Comparison of ENCODE assay signal across 13 cellular contexts in genomic region chr1:154351363-154352068, GRCh38. TPM values are rescaled to one million over a fixed set of nuclear protein-coding genes. Genes with fewer than 3 reads are reported as not detected.
DNase-seq lines count a peak whose midpoint lies in the region; ATAC-seq and TF ChIP-seq lines count a peak whose summit lies in the region.
"Had no signal": no experiment of that assay in that cellular context is flagged by ENCODE, and none has a peak within 500 bp of the region (broad histone marks: within the 10 kb centered on the region; RNA-seq: fewer than 3 reads in every experiment).

No MANE protein-coding gene starts in this region.

- H3K36me3 ChIP-seq in CD4-positive, alpha-beta memory T cell (ENCODE audit: insufficient read depth, low read length): peaks cover 29% of the 10 kb centered on the region
- H3K36me3 ChIP-seq in mucosa of descending colon (ENCODE audit: low read depth) (no peaks in the 10 kb centered on the region), brain microvascular endothelial cell (replicated peaks) (peaks cover 29% of the 10 kb centered on the region)

- no peaks in the 10 kb centered on the region for H3K27me3 ChIP-seq in CD4-positive, alpha-beta memory T cell (ENCODE audit: insufficient read depth, low read length)
- no peaks in the 10 kb centered on the region for H3K27me3 ChIP-seq in brain microvascular endothelial cell (replicated peaks)

- in situ Hi-C loops in brain microvascular endothelial cell (cut with HindIII; ENCODE audit: low pct_ligation_motif_present, low sequenced_read_pairs): no loop called here

- H3K27ac ChIP-seq in CD4-positive, alpha-beta memory T cell (ENCODE audit: low read depth, low read length): no peak overlapping the region
- no peak overlapping the region for H3K27ac ChIP-seq in brain microvascular endothelial cell

- H3K4me1 ChIP-seq in CD4-positive, alpha-beta memory T cell (ENCODE audit: insufficient read depth, low read length): peaks cover 66% of the 10 kb centered on the region
- H3K4me1 ChIP-seq in mucosa of descending colon (ENCODE audit: low read depth): peaks cover 15% of the 10 kb centered on the region

- no peaks in the 10 kb centered on the region for H3K9me3 ChIP-seq in CD4-positive, alpha-beta memory T cell (ENCODE audit: control insufficient read depth in 1 of 2, low read length in 2 of 2)
- H3K9me3 ChIP-seq in mucosa of descending colon: no peaks in the 10 kb centered on the region
- H3K9me3 ChIP-seq: left ventricle myocardium inferior had no signal

- intact Hi-C loops in CD4-positive, alpha-beta memory T cell (cut with micrococcal nuclease): loop anchor here (2.0 kb wide), 3 partner anchors 27 to 79 kb away; partner anchors contain the start of genes ATP8B2 and HAX1
- intact Hi-C loops in mucosa of descending colon (cut with DNase I, micrococcal nuclease): no loop called here

- H3K27me3 Mint-ChIP-seq in CD4-positive, alpha-beta memory T cell: no peaks in the 10 kb centered on the region
- H3K27me3 Mint-ChIP-seq in T-cell: no peaks in the 10 kb centered on the region
- H3K27me3 Mint-ChIP-seq in endothelial cell (ENCODE audit: unreplicated experiment): peaks cover 12% of the 10 kb centered on the region

- peaks cover 0 to 2% (median 0%) of the 10 kb centered on the region in 8 donors for H3K9me3 Mint-ChIP-seq in CD4-positive, alpha-beta memory T cell
- H3K9me3 Mint-ChIP-seq in T-cell (no peaks in the 10 kb centered on the region), endothelial cell (ENCODE audit: unreplicated experiment) (no peaks in the 10 kb centered on the region)

- DNase-seq in CD4-positive, alpha-beta memory T cell: peak in 1 of 5 donors; percentile 19
- peak; percentile 58 for DNase-seq in HuH-7 (ENCODE audit: low spot score)
- DNase-seq in T-cell: no peak
- peak in 1 of 3 donors; percentile 73 for DNase-seq in mucosa of descending colon
- no peak for DNase-seq in stimulated activated CD4-positive, alpha-beta T cell treated with anti-CD3 and anti-CD28 coated beads, Interleukin-15, amount 100 ng/mL, for 24 hours
- no peak for DNase-seq in brain microvascular endothelial cell
- no peak for DNase-seq in activated naive CD4-positive, alpha-beta T cell treated with anti-CD3 and anti-CD28 coated beads, Interleukin-2, amount 50 U/mL, for 16 hours
- DNase-seq in endothelial cell (ENCODE audit: low spot score): no peak
- DNase-seq: foreskin melanocyte, left ventricle myocardium inferior, posterior cingulate gyrus had no signal

- peaks cover 36 to 74% (median 52%) of the 10 kb centered on the region in 4 donors for H3K4me1 Mint-ChIP-seq in CD4-positive, alpha-beta memory T cell
- H3K4me1 Mint-ChIP-seq in T-cell (peaks cover 45 to 66% (median 50%) of the 10 kb centered on the region in 3 donors), endothelial cell (ENCODE audit: unreplicated experiment) (peaks cover 35% of the 10 kb centered on the region)

- no peak for TF ChIP-seq CTCF in mucosa of descending colon (IDR thresholded peaks at IDR 0.05)
- TF ChIP-seq CTCF in brain microvascular endothelial cell (IDR thresholded peaks at IDR 0.05; ENCODE audit: low read depth, low read length, missing control alignments): no peak
- TF ChIP-seq CTCF in endothelial cell (IDR thresholded peaks at IDR 0.05; ENCODE audit: unreplicated experiment): no peak

- no peak overlapping the region for H3K4me3 ChIP-seq in CD4-positive, alpha-beta memory T cell (ENCODE audit: low read length in 2 of 2)
- no peak overlapping the region for H3K4me3 ChIP-seq in mucosa of descending colon
- no peak overlapping the region for H3K4me3 ChIP-seq in brain microvascular endothelial cell (ENCODE audit: low read depth, low read length)

- H3K27ac Mint-ChIP-seq in CD4-positive, alpha-beta memory T cell: peak overlapping the region; percentile 28 to 92 (median 76)
- H3K27ac Mint-ChIP-seq in T-cell (peak overlapping the region; percentile 64 to 71), endothelial cell (ENCODE audit: unreplicated experiment) (no peak overlapping the region)

- POLR2A ChIA-PET in CD4-positive, alpha-beta memory T cell (lab: Charles Lee; ENCODE audit: partially characterized antibody): interaction anchor here (0.7 to 23.5 kb wide), 15 partner anchors 9 to 112 kb away, joined by 3 to 728 read pairs (median 5); partner anchors contain the start of genes ATP8B2 and IL6R
- POLR2A ChIA-PET in T-cell (lab: Charles Lee): interaction anchor here in 1 of 2 donors (0.6 kb wide), 1 partner anchor 178 kb away, joined by 9 read pairs; no protein-coding TSS in a partner anchor

- ATAC-seq in T-cell (replicated peaks in 1 of 4) (no peak), mucosa of descending colon (peak; percentile 50)

- peak overlapping the region in 5 of 8 donors; percentile 48 to 94 (median 60) for H3K4me3 Mint-ChIP-seq in CD4-positive, alpha-beta memory T cell
- peak overlapping the region in 2 of 3 donors; percentile 31 to 99 for H3K4me3 Mint-ChIP-seq in T-cell
- no peak overlapping the region for H3K4me3 Mint-ChIP-seq in endothelial cell (ENCODE audit: unreplicated experiment)

- CTCF ChIA-PET in CD4-positive, alpha-beta memory T cell (lab: Charles Lee; ENCODE audit: partially characterized antibody): interaction anchor here (0.7 to 20.2 kb wide), 12 partner anchors 9 to 155 kb away, joined by 3 to 543 read pairs (median 5); partner anchors contain the start of genes ATP8B2 and HAX1
- CTCF ChIA-PET in T-cell (lab: Charles Lee): interaction anchor here (0.6 to 1.2 kb wide), 5 partner anchors 10 to 189 kb away, joined by 3 to 6 read pairs (median 3); no protein-coding TSS in a partner anchor

- peaks cover 26 to 37% of the 10 kb centered on the region in 2 donors for H3K36me3 Mint-ChIP-seq in CD4-positive, alpha-beta memory T cell
- H3K36me3 Mint-ChIP-seq in T-cell: peaks cover 22% of the 10 kb centered on the region
- peaks cover 20% of the 10 kb centered on the region for H3K36me3 Mint-ChIP-seq in endothelial cell (ENCODE audit: low read depth, unreplicated experiment)

RNA-seq across cellular contexts. Expression of gene ATP8B2, which starts 26.2 kb away (rescaled TPM):
- 100 to 1,000 TPM; 186 TPM for total RNA-seq in CD4-positive, alpha-beta memory T cell
- 10 to 100 TPM; 53.5 to 95.4 TPM for polyA plus RNA-seq in CD4-positive, alpha-beta memory T cell
- total RNA-seq in T-cell: 100 to 1,000 TPM; 142 to 172 (median 149) TPM
- total RNA-seq in mucosa of descending colon: 10 to 100 TPM in 2 of 3 donors, 1 to 10 TPM in 1; 3.8 to 36.1 (median 16.1) TPM
- 58.1 TPM for total RNA-seq in endothelial cell (ENCODE audit: unreplicated experiment)

RNA-seq across cellular contexts. Expression of gene AQP10, which starts 30.6 kb away (rescaled TPM):
- not detected for total RNA-seq in CD4-positive, alpha-beta memory T cell
- polyA plus RNA-seq in CD4-positive, alpha-beta memory T cell: not detected
- total RNA-seq in T-cell (not detected), mucosa of descending colon (not detected), endothelial cell (ENCODE audit: unreplicated experiment) (not detected)
- total RNA-seq: activated CD8-positive, alpha-beta memory T cell treated with anti-CD3 and anti-CD28 coated beads for 36 hours; H1 had no signal
- polyA plus RNA-seq: H1 had no signal

RNA-seq across cellular contexts. Expression of gene IL6R, which starts 53.6 kb away (rescaled TPM):
- total RNA-seq in CD4-positive, alpha-beta memory T cell: 100 to 1,000 TPM; 101 to 106 TPM
- 10 to 100 TPM; 54.6 to 73.0 TPM for polyA plus RNA-seq in CD4-positive, alpha-beta memory T cell
- total RNA-seq in T-cell (10 to 100 TPM; 76.0 to 87.9 (median 80.8) TPM), mucosa of descending colon (10 to 100 TPM; 31.8 to 43.9 (median 42.5) TPM), endothelial cell (ENCODE audit: unreplicated experiment) (1.0 TPM)

Comparison
In these comparisons a context has a peak if more than half of its experiments do, and no peak if none do; other contexts are left out.
1. RNA of gene IL6R, which starts 53.6 kb away (total RNA-seq): 101 to 106 TPM in CD4-positive, alpha-beta memory T cell, 76.0 to 87.9 TPM in T-cell and 31.8 to 43.9 TPM in mucosa of descending colon; 1.0 TPM in endothelial cell (single experiment); every median in the first group is over 10 times any median in the second.